8 cellular contexts compared by ENCODE assay signal in genomic region chr9:117411547-117411946, GRCh38. TPM values are rescaled to one million over a fixed set of nuclear protein-coding genes. Genes with fewer than 3 reads are reported as not detected.
DNase-seq lines count a peak whose midpoint lies in the region; ATAC-seq and TF ChIP-seq lines count a peak whose summit lies in the region.

No MANE protein-coding gene starts in this region.

- H3F3A ChIP-seq in GM23248 (ENCODE audit: insufficient read depth) = no peaks in the 10 kb centered on the region

- no peaks in the 10 kb centered on the region for H3K4me1 ChIP-seq in GM23248 (ENCODE audit: insufficient read depth)
- H3K4me1 ChIP-seq in esophagus muscularis mucosa = peaks cover 17 to 31% (median 31%) of the 10 kb centered on the region in 4 donors
- H3K4me1 ChIP-seq in CD8-positive, alpha-beta T cell (ENCODE audit: insufficient read depth, low read length) = no peaks in the 10 kb centered on the region

- WGBS in GM23248 (ENCODE audit: low coverage in 1 of 2, low lambda C conversion rate in 2 of 2, missing lambda C conversion rate in 2 of 2), 2 experiments = 57 to 63% methylated on average over 4 of the region's 4 CpGs
- 27% methylated on average over 3 of the region's 4 CpGs for WGBS in esophagus muscularis mucosa

- H3K36me3 Mint-ChIP-seq in CD8-positive, alpha-beta T cell = no peaks in the 10 kb centered on the region

- in situ Hi-C loops in GM23248 (cut with MboI) = no loop called here

- H3K9me3 ChIP-seq in GM23248 (ENCODE audit: low read depth) = no peaks in the 10 kb centered on the region
- H3K9me3 ChIP-seq in esophagus muscularis mucosa = no peaks in the 10 kb centered on the region
- no peaks in the 10 kb centered on the region for H3K9me3 ChIP-seq in CD8-positive, alpha-beta T cell (ENCODE audit: low read length)

- POLR2A ChIA-PET in CD8-positive, alpha-beta T cell (lab: Charles Lee) = no interaction called here

- H3K4me1 Mint-ChIP-seq in CD8-positive, alpha-beta T cell (ENCODE audit: low read depth) = peaks cover 2% of the 10 kb centered on the region

- H2AFZ ChIP-seq in GM23248 = no peak overlapping the region

- no peak overlapping the region for H3K9ac ChIP-seq in GM23248

- H3K79me2 ChIP-seq in GM23248 (ENCODE audit: insufficient read depth) = no peaks in the 10 kb centered on the region

- H3K27me3 Mint-ChIP-seq in CD8-positive, alpha-beta T cell (ENCODE audit: low read depth) = peaks cover 26% of the 10 kb centered on the region

- no peak for TF ChIP-seq EP300 in esophagus muscularis mucosa (IDR thresholded peaks at IDR 0.05)

- no peaks in the 10 kb centered on the region for H3K9me2 ChIP-seq in GM23248 (ENCODE audit: insufficient read depth)

- H3K27me3 ChIP-seq in GM23248 (replicated peaks; ENCODE audit: insufficient read depth) = peaks cover 35% of the 10 kb centered on the region
- peaks cover 0 to 51% (median 25%) of the 10 kb centered on the region in 4 donors for H3K27me3 ChIP-seq in esophagus muscularis mucosa
- peaks cover 5% of the 10 kb centered on the region for H3K27me3 ChIP-seq in CD8-positive, alpha-beta T cell (ENCODE audit: insufficient read depth, low read length)

- ATAC-seq in CD8-positive, alpha-beta T cell = no peak

- H3K9me3 Mint-ChIP-seq in CD8-positive, alpha-beta T cell = peaks cover 3% of the 10 kb centered on the region

- H3K36me3 ChIP-seq in GM23248 (ENCODE audit: low read depth) (no peaks in the 10 kb centered on the region), esophagus muscularis mucosa (no peaks in the 10 kb centered on the region)
- H3K36me3 ChIP-seq in CD8-positive, alpha-beta T cell (ENCODE audit: insufficient read depth, low read length) = no peaks in the 10 kb centered on the region

- H3K27ac ChIP-seq in GM23248 (no peak overlapping the region), esophagus muscularis mucosa (replicated peaks in 1 of 4) (no peak overlapping the region)
- H3K27ac ChIP-seq in CD8-positive, alpha-beta T cell (ENCODE audit: low read depth, low read length) = no peak overlapping the region

- intact Hi-C loops in esophagus muscularis mucosa (cut with DNase I) = no loop called here
- intact Hi-C loops in CD8-positive, alpha-beta T cell (cut with DNase I, micrococcal nuclease) = no loop called here

- no peak overlapping the region for H3K4me3 ChIP-seq in GM23248
- no peak overlapping the region for H3K4me3 ChIP-seq in esophagus muscularis mucosa
- no peak overlapping the region for H3K4me3 ChIP-seq in CD8-positive, alpha-beta T cell (ENCODE audit: low read depth, low read length)

- TF ChIP-seq CTCF in esophagus muscularis mucosa (IDR thresholded peaks at IDR 0.05) = peak; percentile 10 to 48 (median 29)
- TF ChIP-seq CTCF in CD8-positive, alpha-beta T cell (IDR thresholded peaks at IDR 0.05) = no peak

- CTCF ChIA-PET in CD8-positive, alpha-beta T cell (lab: Charles Lee) = no interaction called here

- no peak overlapping the region for H3K27ac Mint-ChIP-seq in CD8-positive, alpha-beta T cell

- DNase-seq in COLO829 (ENCODE audit: low spot score) = peak; percentile 14
- DNase-seq in GM23248 = peak; percentile 51
- DNase-seq in NCI-H774 (lab: John Stamatoyannopoulos, UW) = peak; percentile 75
- DNase-seq in esophagus muscularis mucosa (ENCODE audit: extremely low spot score) = no peak
- DNase-seq in occipital lobe (lab: John Stamatoyannopoulos, UW) = peak; percentile 48
- DNase-seq in CD8-positive, alpha-beta T cell = no peak
- DNase-seq in HCEC 1CT = no peak
- no peak for DNase-seq in GDM1 (lab: John Stamatoyannopoulos, UW)

- no peaks in the 10 kb centered on the region for H4K20me1 ChIP-seq in GM23248 (ENCODE audit: insufficient read depth)

- no peak for TF ChIP-seq POLR2A in esophagus muscularis mucosa (IDR thresholded peaks at IDR 0.05; ENCODE audit: low read depth)

- no peak overlapping the region for H3K4me2 ChIP-seq in GM23248 (ENCODE audit: unreplicated experiment)

- no peak overlapping the region for H3K4me3 Mint-ChIP-seq in CD8-positive, alpha-beta T cell

RNA-seq across cellular contexts. Expression of gene ASTN2, which starts 3.3 kb away (rescaled TPM):
- 3.8 and 7.5 TPM in 2 replicates for total RNA-seq in GM23248 (2014; rRNA removed; shearing (Covaris generic))
- polyA plus RNA-seq in GM23248 (2016; fragmentation: Nextera tagmentation; extraction: Ambion mirVana) = 5.8 TPM in 2 replicates
- total RNA-seq in esophagus muscularis mucosa (1 to 10 TPM; 4.2 to 6.9 (median 5.5) TPM), occipital lobe (9.7 TPM)
- total RNA-seq in CD8-positive, alpha-beta T cell = 1 to 10 TPM; 1.4 to 2.5 TPM

Comparison
In these comparisons a context has a peak if more than half of its experiments do, and no peak if none do; other contexts are left out.
1. DNase-seq: peak in COLO829 (single experiment), GM23248 (single experiment), NCI-H774 (single experiment) and occipital lobe (single experiment); none in esophagus muscularis mucosa (single experiment), CD8-positive, alpha-beta T cell (0 of 7), HCEC 1CT (single experiment) and GDM1 (single experiment).